In genomic region chr14:101250948-101251811, GRCh38 we compare ENCODE assay signal across 17 cellular contexts.
DNase-seq lines count a peak whose midpoint lies in the region; ATAC-seq and TF ChIP-seq lines count a peak whose summit lies in the region.
"Had no signal": no experiment of that assay in that cellular context is flagged by ENCODE, and none has a peak within 500 bp of the region (broad histone marks: within the 10 kb centered on the region; RNA-seq: fewer than 3 reads in every experiment).

No MANE protein-coding gene starts in this region.

- 84 to 95% (median 87%) methylated on average over 13 to 15 of the region's 15 CpGs for WGBS in spleen, 5 donors

- no peak for TF ChIP-seq POLR2A in spleen (IDR thresholded peaks at IDR 0.05)

- H3K4me3 ChIP-seq in H7 (ENCODE audit: insufficient read depth, low read depth, low read length) (no peak overlapping the region), spleen (no peak overlapping the region)
- H3K4me3 ChIP-seq: GM12878 had no signal

- intact Hi-C loops in cardiac septum (cut with DNase I), result no loop called here
- intact Hi-C loops in Right ventricle myocardium superior (cut with DNase I), result no loop called here
- intact Hi-C loops in spleen (cut with DNase I; ENCODE audit: low total_unique reads), result no loop called here

- ATAC-seq in Right ventricle myocardium superior (ENCODE audit: poor library complexity), result no peak
- ATAC-seq: GM12878 had no signal

- DNase-seq in cardiac septum (ENCODE audit: low spot score), result peak; percentile 63
- DNase-seq in Right ventricle myocardium superior, result no peak
- DNase-seq in H7, result peak; percentile 13
- DNase-seq in islet precursor cell, result peak; percentile 36
- peak; percentile 60 for DNase-seq in spleen
- no peak for DNase-seq in NCI-H128 (lab: John Stamatoyannopoulos, UW; ENCODE audit: unreplicated experiment)
- no peak for DNase-seq in AG08396 (ENCODE audit: low spot score)
- DNase-seq: DND-41, GDM1, HFFc6, KBM-7, MV-4-11, NCI-H1436, NCI-H510A, NCI-H774, PC-3 had no signal

- H3K27me3 ChIP-seq in H7 (ENCODE audit: control insufficient read depth, insufficient read depth, low read length) (no peaks in the 10 kb centered on the region), spleen (replicated peaks in 1 of 7) (peaks cover 0 to 54% (median 0%) of the 10 kb centered on the region in 7 donors)

- no peaks in the 10 kb centered on the region for H3K9me3 ChIP-seq in spleen

- TF ChIP-seq CTCF in spleen (IDR thresholded peaks at IDR 0.05 in 8 of 11, conservative IDR thresholded peaks at IDR 0.05 in 3 of 11), result no peak

- no peaks in the 10 kb centered on the region for H3K4me1 ChIP-seq in spleen

- no peaks in the 10 kb centered on the region for H3K36me3 ChIP-seq in H7 (replicated peaks; ENCODE audit: control insufficient read depth, insufficient read depth, low read length)
- no peaks in the 10 kb centered on the region for H3K36me3 ChIP-seq in spleen

- H3K27ac ChIP-seq in spleen, result no peak overlapping the region

Comparison
In these comparisons a context has a peak if more than half of its experiments do, and no peak if none do; other contexts are left out.
1. DNase-seq: peak in cardiac septum (single experiment), H7 (single experiment), islet precursor cell (single experiment) and spleen (single experiment); none in Right ventricle myocardium superior (single experiment), NCI-H128 (single experiment) and AG08396 (single experiment).